Comparison of ENCODE assay signal across 1 cellular context in the genomic region with DNA sequence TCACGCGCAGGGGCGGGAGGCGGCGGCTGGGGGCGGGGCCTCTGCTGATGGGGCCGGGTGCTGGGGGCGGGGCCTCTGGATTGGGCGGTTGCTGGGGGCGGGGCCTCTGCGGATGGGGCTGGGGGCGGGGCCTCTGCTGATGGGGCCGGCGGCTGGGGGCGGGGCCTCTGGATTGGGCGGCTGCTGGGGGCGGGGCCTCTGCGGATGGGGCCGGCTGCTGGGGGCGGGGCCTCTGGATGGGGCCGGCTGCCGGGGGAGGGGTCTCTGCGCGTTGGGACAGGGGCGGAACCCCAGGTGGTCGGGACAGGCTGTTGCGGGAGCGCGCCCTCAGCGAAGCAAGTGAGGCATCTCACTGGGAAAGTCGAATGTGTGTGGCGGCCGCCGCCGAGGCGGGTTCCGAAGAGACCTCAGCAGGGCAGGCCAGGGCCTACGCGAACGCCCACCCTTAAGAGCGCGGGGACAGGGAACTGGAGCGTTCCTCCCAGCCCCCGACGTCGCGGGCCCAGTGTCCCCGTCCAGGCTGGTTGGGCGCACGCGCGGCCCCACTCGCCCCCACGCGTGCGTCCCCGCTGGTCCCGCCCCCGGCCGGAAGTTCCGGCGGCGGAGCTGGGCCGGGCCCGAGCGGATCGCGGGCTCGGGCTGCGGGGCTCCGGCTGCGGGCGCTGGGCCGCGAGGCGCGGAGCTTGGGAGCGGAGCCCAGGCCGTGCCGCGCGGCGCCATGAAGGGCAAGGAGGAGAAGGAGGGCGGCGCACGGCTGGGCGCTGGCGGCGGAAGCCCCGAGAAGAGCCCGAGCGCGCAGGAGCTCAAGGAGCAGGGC.
TF ChIP-seq lines count a peak whose summit lies in the region.

A gene (plus strand): TSS at position 603 of the 817 bp plus-strand sequence. CDS start 116 bp downstream, at position 719.

TF ChIP-seq in K562, 482 proteins besides CTCF, POLR2A, EP300 and RAD21 (continued from another document and continues in another):
- TF ChIP-seq, protein P1, sequence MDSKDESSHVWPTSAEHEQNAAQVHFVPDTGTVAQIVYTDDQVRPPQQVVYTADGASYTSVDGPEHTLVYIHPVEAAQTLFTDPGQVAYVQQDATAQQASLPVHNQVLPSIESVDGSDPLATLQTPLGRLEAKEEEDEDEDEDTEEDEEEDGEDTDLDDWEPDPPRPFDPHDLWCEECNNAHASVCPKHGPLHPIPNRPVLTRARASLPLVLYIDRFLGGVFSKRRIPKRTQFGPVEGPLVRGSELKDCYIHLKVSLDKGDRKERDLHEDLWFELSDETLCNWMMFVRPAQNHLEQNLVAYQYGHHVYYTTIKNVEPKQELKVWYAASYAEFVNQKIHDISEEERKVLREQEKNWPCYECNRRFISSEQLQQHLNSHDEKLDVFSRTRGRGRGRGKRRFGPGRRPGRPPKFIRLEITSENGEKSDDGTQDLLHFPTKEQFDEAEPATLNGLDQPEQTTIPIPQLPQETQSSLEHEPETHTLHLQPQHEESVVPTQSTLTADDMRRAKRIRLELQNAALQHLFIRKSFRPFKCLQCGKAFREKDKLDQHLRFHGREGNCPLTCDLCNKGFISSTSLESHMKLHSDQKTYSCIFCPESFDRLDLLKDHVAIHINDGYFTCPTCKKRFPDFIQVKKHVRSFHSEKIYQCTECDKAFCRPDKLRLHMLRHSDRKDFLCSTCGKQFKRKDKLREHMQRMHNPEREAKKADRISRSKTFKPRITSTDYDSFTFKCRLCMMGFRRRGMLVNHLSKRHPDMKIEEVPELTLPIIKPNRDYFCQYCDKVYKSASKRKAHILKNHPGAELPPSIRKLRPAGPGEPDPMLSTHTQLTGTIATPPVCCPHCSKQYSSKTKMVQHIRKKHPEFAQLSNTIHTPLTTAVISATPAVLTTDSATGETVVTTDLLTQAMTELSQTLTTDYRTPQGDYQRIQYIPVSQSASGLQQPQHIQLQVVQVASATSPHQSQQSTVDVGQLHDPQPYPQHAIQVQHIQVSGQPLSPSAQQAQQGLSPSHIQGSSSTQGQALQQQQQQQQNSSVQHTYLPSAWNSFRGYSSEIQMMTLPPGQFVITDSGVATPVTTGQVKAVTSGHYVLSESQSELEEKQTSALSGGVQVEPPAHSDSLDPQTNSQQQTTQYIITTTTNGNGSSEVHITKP (IDR thresholded peaks at IDR 0.05; ENCODE audit: partially characterized antibody), result peak; percentile 88
- TF ChIP-seq GTF2E2 (tag; IDR thresholded peaks at IDR 0.05) (no peak), ESRRA (IDR thresholded peaks at IDR 0.05; ENCODE audit: borderline replicate concordance, low read depth) (no peak), ZKSCAN1 (IDR thresholded peaks at IDR 0.05; ENCODE audit: low read depth, low read length) (no peak), CBX2 (IDR thresholded peaks at IDR 0.05; ENCODE audit: insufficient read depth, low read length, poor library complexity, severe bottlenecking) (no peak), ZNF184 (CRISPR knock-in tag; IDR thresholded peaks at IDR 0.05) (no peak), ZNF217 (CRISPR knock-in tag; IDR thresholded peaks at IDR 0.05) (no peak), HMG20A (CRISPR knock-in tag; conservative IDR thresholded peaks at IDR 0.05) (no peak), RFX7 (CRISPR knock-in tag; IDR thresholded peaks at IDR 0.05) (no peak), SIRT6 (IDR thresholded peaks at IDR 0.05; ENCODE audit: low read depth, low read length) (no peak), LARP7 (IDR thresholded peaks at IDR 0.05) (no peak), TCF7L2 (IDR thresholded peaks at IDR 0.05; ENCODE audit: low read depth, low read length) (no peak), FOSL1 (tag; conservative IDR thresholded peaks at IDR 0.05) (no peak), ZNF431 (CRISPR knock-in tag; IDR thresholded peaks at IDR 0.05) (0 out of 2 replicates have a peak, but pooled peaks have one; percentile 23), ZKSCAN8 (CRISPR knock-in tag; IDR thresholded peaks at IDR 0.05) (no peak), POLR2H (tag; IDR thresholded peaks at IDR 0.05; ENCODE audit: low read depth) (no peak), ILK (tag; IDR thresholded peaks at IDR 0.05; ENCODE audit: borderline replicate concordance, low read depth) (no peak), NONO (IDR thresholded peaks at IDR 0.05; ENCODE audit: low read depth in 2 of 2, low read length in 1 of 2) (peak in 1 of 2 experiments; percentile 56; a peak in 2 of 4 replicates), HDAC1 (IDR thresholded peaks at IDR 0.05) (peak in 1 of 2 experiments; percentile 77; a peak in 2 of 4 replicates), GTF2A2 (tag; IDR thresholded peaks at IDR 0.05) (no peak), ZNF12 (CRISPR knock-in tag; IDR thresholded peaks at IDR 0.05) (no peak), MXI1 (IDR thresholded peaks at IDR 0.05; ENCODE audit: low read depth, low read length) (no peak; the same call in 1 of the 2 replicates), CBFB (CRISPR knock-in tag; IDR thresholded peaks at IDR 0.05) (no peak), RBFOX2 (IDR thresholded peaks at IDR 0.05; ENCODE audit: low read depth, low read length) (peak; percentile 76), U2AF2 (optimal IDR thresholded peaks at IDR 0.05; ENCODE audit: low read depth, low read length) (no peak), TOE1 (IDR thresholded peaks at IDR 0.05; ENCODE audit: borderline replicate concordance) (peak; percentile 56; the same call in 1 of the 2 replicates), TOE1 (CRISPR knock-in tag; IDR thresholded peaks at IDR 0.05; ENCODE audit: borderline replicate concordance, low read depth) (no peak), TRIM24 (IDR thresholded peaks at IDR 0.05) (peak in 1 of 2 experiments; percentile 74; a peak in 2 of 4 replicates)
- TF ChIP-seq, protein P2, sequence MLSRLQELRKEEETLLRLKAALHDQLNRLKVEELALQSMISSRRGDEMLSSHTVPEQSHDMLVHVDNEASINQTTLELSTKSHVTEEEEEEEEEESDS (CRISPR knock-in tag; IDR thresholded peaks at IDR 0.05), result no peak
- TF ChIP-seq, protein P3, sequence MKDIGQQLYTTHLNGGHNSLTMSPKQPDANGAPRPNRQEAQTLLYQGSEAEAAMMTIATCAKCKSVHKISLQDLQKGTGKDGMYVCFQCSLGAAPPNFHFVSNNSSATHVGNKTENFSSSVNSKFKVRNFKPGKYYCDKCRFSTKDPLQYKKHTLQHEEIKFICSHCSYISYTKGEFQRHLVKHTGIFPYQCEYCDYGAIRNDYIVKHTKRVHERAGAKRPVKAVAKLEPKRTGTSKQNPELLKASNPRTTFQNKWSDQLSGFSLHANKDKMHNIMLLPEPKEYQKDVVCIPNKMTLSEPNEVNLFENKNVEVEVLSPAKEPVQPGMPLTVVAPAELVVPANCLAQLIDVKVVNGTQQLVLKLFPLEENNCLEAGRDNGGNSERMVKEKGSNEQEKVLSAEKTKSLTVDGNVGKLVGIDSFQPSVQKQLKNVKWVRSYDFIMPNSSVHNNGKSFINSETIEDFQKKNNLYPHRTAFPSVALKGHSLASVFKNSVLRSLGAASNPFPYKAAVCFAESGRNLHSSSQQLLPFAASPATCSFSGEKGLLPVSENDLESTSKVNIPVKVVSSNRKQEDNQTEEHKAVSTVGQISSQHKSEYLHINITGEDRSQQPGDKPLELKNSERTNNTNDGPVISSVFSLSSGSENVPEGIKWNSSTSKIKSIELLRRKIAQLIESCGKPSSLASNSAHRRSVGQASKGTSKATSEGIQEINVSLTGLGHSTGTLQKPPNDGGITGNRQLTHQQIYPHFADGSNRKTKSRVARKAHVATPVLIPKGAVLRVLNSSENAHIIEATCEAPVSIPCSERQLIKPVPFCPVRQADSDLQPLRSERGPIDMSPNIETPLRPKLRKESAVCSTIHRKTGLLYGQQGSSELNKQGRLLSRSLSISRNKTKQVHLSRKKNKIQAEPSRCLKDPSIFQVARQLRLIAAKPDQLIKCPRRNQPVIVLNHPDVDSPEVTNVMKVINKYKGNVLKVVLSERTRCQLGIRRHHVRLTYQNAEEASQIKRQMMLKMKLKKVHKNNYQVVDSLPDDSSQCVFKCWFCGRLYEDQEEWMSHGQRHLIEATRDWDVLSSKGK (CRISPR knock-in tag; IDR thresholded peaks at IDR 0.05), result no peak
- TF ChIP-seq, protein P4, sequence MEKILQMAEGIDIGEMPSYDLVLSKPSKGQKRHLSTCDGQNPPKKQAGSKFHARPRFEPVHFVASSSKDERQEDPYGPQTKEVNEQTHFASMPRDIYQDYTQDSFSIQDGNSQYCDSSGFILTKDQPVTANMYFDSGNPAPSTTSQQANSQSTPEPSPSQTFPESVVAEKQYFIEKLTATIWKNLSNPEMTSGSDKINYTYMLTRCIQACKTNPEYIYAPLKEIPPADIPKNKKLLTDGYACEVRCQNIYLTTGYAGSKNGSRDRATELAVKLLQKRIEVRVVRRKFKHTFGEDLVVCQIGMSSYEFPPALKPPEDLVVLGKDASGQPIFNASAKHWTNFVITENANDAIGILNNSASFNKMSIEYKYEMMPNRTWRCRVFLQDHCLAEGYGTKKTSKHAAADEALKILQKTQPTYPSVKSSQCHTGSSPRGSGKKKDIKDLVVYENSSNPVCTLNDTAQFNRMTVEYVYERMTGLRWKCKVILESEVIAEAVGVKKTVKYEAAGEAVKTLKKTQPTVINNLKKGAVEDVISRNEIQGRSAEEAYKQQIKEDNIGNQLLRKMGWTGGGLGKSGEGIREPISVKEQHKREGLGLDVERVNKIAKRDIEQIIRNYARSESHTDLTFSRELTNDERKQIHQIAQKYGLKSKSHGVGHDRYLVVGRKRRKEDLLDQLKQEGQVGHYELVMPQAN (IDR thresholded peaks at IDR 0.05; ENCODE audit: borderline replicate concordance), result peak; percentile 73; the same call in 1 of the 2 replicates
- TF ChIP-seq, protein P5, sequence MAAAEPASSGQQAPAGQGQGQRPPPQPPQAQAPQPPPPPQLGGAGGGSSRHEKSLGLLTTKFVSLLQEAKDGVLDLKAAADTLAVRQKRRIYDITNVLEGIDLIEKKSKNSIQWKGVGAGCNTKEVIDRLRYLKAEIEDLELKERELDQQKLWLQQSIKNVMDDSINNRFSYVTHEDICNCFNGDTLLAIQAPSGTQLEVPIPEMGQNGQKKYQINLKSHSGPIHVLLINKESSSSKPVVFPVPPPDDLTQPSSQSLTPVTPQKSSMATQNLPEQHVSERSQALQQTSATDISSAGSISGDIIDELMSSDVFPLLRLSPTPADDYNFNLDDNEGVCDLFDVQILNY (CRISPR knock-in tag; IDR thresholded peaks at IDR 0.05), result no peak
- TF ChIP-seq, protein P6, sequence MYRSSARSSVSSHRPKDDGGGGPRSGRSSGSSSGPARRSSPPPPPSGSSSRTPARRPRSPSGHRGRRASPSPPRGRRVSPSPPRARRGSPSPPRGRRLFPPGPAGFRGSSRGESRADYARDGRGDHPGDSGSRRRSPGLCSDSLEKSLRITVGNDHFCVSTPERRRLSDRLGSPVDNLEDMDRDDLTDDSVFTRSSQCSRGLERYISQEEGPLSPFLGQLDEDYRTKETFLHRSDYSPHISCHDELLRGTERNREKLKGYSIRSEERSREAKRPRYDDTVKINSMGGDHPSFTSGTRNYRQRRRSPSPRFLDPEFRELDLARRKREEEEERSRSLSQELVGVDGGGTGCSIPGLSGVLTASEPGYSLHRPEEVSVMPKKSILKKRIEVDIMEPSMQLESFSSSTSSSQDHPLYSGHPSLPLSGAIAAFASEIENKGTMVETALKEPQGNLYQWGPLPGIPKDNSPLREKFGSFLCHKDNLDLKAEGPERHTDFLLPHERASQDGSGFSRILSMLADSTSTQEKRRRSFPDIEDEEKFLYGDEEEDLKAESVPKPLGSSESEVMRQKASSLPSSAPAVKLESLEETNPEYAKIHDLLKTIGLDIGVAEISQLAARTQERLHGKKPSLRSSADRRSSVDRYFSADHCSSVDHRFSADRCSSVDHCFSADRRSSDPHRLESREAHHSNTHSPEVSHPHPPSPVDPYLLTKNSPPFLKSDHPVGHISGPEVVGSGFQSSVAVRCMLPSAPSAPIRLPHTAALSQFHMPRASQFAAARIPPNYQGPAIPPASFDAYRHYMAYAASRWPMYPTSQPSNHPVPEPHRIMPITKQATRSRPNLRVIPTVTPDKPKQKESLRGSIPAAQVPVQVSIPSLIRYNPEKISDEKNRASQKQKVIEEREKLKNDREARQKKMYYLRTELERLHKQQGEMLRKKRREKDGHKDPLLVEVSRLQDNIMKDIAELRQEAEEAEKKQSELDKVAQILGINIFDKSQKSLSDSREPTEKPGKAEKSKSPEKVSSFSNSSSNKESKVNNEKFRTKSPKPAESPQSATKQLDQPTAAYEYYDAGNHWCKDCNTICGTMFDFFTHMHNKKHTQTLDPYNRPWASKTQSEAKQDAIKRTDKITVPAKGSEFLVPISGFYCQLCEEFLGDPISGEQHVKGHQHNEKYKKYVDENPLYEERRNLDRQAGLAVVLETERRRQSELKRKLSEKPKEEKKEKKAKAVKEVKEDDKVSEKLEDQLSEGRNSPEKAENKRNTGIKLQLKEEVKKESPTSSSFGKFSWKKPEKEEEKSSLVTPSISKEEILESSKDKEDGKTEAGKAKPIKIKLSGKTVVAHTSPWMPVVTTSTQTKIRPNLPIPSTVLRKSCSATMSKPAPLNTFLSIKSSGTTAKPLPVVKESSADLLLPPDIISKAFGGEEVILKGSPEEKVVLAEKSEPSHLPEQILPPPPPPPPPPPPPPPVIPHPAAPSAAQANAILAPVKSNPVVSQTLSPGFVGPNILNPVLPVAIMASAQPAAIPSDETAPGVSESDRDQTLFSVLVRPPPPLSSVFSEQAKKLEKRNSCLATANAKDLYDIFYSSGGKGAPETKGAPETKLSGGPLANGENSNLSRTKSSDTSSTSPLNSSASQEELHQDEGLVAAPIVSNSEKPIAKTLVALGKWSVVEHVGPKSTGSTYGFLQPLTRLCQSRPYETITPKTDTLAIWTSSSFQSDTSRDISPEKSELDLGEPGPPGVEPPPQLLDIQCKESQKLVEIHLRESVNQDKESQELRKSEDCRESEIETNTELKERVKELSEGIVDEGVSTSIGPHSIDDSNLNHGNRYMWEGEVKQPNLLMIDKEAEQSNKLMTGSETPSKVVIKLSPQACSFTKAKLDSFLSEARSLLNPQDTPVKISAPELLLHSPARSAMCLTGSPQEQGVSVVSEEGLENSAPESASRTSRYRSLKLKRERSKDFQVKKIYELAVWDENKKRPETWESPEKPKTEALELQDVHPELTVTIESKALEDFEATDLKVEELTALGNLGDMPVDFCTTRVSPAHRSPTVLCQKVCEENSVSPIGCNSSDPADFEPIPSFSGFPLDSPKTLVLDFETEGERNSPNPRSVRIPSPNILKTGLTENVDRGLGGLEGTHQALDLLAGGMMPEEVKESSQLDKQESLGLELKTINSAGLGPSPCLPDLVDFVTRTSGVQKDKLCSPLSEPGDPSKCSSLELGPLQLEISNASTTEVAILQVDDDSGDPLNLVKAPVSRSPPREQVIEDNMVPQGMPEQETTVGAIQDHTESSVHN (IDR thresholded peaks at IDR 0.05; ENCODE audit: borderline replicate concordance in 1 of 2, low read depth in 1 of 2), result no peak
- TF ChIP-seq, protein P7, sequence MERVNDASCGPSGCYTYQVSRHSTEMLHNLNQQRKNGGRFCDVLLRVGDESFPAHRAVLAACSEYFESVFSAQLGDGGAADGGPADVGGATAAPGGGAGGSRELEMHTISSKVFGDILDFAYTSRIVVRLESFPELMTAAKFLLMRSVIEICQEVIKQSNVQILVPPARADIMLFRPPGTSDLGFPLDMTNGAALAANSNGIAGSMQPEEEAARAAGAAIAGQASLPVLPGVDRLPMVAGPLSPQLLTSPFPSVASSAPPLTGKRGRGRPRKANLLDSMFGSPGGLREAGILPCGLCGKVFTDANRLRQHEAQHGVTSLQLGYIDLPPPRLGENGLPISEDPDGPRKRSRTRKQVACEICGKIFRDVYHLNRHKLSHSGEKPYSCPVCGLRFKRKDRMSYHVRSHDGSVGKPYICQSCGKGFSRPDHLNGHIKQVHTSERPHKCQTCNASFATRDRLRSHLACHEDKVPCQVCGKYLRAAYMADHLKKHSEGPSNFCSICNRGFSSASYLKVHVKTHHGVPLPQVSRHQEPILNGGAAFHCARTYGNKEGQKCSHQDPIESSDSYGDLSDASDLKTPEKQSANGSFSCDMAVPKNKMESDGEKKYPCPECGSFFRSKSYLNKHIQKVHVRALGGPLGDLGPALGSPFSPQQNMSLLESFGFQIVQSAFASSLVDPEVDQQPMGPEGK (CRISPR knock-in tag; IDR thresholded peaks at IDR 0.05; ENCODE audit: borderline replicate concordance), result no peak
